Comparison of ENCODE assay signal across 6 cellular contexts in the genomic region with DNA sequence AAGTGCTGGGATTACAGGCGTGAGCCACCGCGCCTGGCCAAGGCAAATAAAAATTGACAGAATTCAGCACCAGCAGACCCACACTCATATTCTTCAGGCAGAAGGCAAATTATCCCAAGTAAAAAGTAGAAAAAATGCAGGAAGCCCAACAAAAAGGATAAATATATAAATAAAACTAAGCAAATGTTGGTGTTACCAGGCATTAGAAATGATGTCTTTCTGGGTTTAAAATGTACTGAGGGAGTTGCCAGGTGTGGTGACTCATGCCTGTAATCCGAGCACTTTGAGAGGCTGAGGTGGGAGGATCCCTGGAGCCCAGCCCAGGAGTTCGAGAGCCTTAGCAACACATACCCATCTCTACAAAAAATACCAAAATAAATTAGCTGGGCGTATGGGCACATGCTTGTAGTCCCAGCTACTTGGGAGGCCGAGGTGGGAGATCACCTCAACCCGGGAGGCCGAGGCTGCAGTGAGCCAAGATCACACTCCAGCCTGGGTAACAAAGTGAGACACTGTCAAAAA. TPM values are rescaled to one million over a fixed set of nuclear protein-coding genes. Genes with fewer than 3 reads are reported as not detected.
DNase-seq lines count a peak whose midpoint lies in the region; ATAC-seq and TF ChIP-seq lines count a peak whose summit lies in the region.

No MANE protein-coding gene starts in this region.

- no peak for TF ChIP-seq CTCF in epithelial cell of esophagus (IDR thresholded peaks at IDR 0.05; ENCODE audit: insufficient read depth, low read depth, low read length, missing control alignments)

- H3K9ac ChIP-seq in skeletal muscle tissue (ENCODE audit: low read depth in 1 of 3, low read length in 3 of 3) = peak overlapping the region in 1 of 3 donors; percentile 38

- peaks cover 42 to 63% (median 53%) of the 10 kb centered on the region in 3 donors for H3K4me1 ChIP-seq in skeletal muscle tissue (ENCODE audit: control insufficient read depth in 3 of 3, insufficient read depth in 3 of 3, low read length in 3 of 3)

- H3K36me3 ChIP-seq in skeletal muscle tissue (ENCODE audit: control insufficient read depth in 3 of 3, insufficient read depth in 3 of 3, low read length in 3 of 3) = peaks cover 31 to 45% (median 38%) of the 10 kb centered on the region in 3 donors

- H3K27ac ChIP-seq in skeletal muscle tissue (ENCODE audit: low read depth, low read length) = peak overlapping the region; percentile 79

- no peaks in the 10 kb centered on the region for H3K9me3 ChIP-seq in skeletal muscle tissue (ENCODE audit: control insufficient read depth in 3 of 3, low read length in 3 of 3)

- DNase-seq in NCI-H1694 treated with DMSO at 0.1 percent for 48 hours (lab: John Stamatoyannopoulos, UW) (peak; percentile 76), epithelial cell of esophagus (ENCODE audit: low read depth) (peak; percentile 91)
- no peak for DNase-seq in activated naive CD4-positive, alpha-beta T cell treated with anti-CD3 and anti-CD28 coated beads, Interleukin-2, amount 50 U/mL, for 72 hours (ENCODE audit: low spot score in 2 of 2)
- DNase-seq in stimulated activated CD4-positive, alpha-beta T cell treated with anti-CD3 and anti-CD28 coated beads, Interleukin-2, amount 100 ng/mL, for 48 hours = no peak

- H3K27ac Mint-ChIP-seq in activated naive CD4-positive, alpha-beta T cell treated with anti-CD3 and anti-CD28 coated beads, Interleukin-2, amount 50 U/mL, for 72 hours = peak overlapping the region in 1 of 2 donors; percentile 54

- no peaks in the 10 kb centered on the region for H3K27me3 ChIP-seq in skeletal muscle tissue (ENCODE audit: control insufficient read depth in 3 of 3, insufficient read depth in 3 of 3, low read length in 3 of 3)

- H3K9me3 Mint-ChIP-seq in activated naive CD4-positive, alpha-beta T cell treated with anti-CD3 and anti-CD28 coated beads, Interleukin-2, amount 50 U/mL, for 72 hours = no peaks in the 10 kb centered on the region

- peaks cover 0 to under 1% of the 10 kb centered on the region in 2 donors for H3K36me3 Mint-ChIP-seq in activated naive CD4-positive, alpha-beta T cell treated with anti-CD3 and anti-CD28 coated beads, Interleukin-2, amount 50 U/mL, for 72 hours

- no peak for ATAC-seq in activated naive CD4-positive, alpha-beta T cell treated with anti-CD3 and anti-CD28 coated beads, Interleukin-2, amount 50 U/mL, for 72 hours
- no peak for ATAC-seq in HG03135 (IDR thresholded peaks at IDR 0.05; ENCODE audit: unreplicated experiment)

- no peak overlapping the region for H3K4me3 ChIP-seq in epithelial cell of esophagus (ENCODE audit: low read length)
- H3K4me3 ChIP-seq in skeletal muscle tissue (ENCODE audit: low read length in 3 of 3) = no peak overlapping the region

RNA-seq across cellular contexts. Expression of a gene that starts 6.3 kb away (rescaled TPM):
- 27.1 TPM for total RNA-seq in skeletal muscle tissue
- 100 to 1,000 TPM; 119 to 142 TPM for total RNA-seq in activated naive CD4-positive, alpha-beta T cell treated with anti-CD3 and anti-CD28 coated beads, Interleukin-2, amount 50 U/mL, for 72 hours

RNA-seq across cellular contexts. Expression of a gene that starts 6.4 kb away (rescaled TPM):
- total RNA-seq in skeletal muscle tissue = 8.4 TPM
- total RNA-seq in activated naive CD4-positive, alpha-beta T cell treated with anti-CD3 and anti-CD28 coated beads, Interleukin-2, amount 50 U/mL, for 72 hours = 10 to 100 TPM in 1 of 2 donors, 1 to 10 TPM in 1; 9.8 to 12.2 TPM

RNA-seq across cellular contexts. Expression of a gene that starts 9.8 kb away (rescaled TPM):
- 4.7 TPM for total RNA-seq in skeletal muscle tissue
- 10 to 100 TPM; 15.1 to 39.5 TPM for total RNA-seq in activated naive CD4-positive, alpha-beta T cell treated with anti-CD3 and anti-CD28 coated beads, Interleukin-2, amount 50 U/mL, for 72 hours

RNA-seq across cellular contexts. Expression of a gene that starts 10.5 kb away (rescaled TPM):
- total RNA-seq in skeletal muscle tissue = 23.5 TPM
- 10 to 100 TPM; 38.3 to 52.4 TPM for total RNA-seq in activated naive CD4-positive, alpha-beta T cell treated with anti-CD3 and anti-CD28 coated beads, Interleukin-2, amount 50 U/mL, for 72 hours

RNA-seq across cellular contexts. Expression of a gene that starts 12.9 kb away (rescaled TPM):
- 1.6 TPM for total RNA-seq in skeletal muscle tissue
- under 1 TPM; 0.32 to 0.43 TPM for total RNA-seq in activated naive CD4-positive, alpha-beta T cell treated with anti-CD3 and anti-CD28 coated beads, Interleukin-2, amount 50 U/mL, for 72 hours

Comparison
In these comparisons a context has a peak if more than half of its experiments do, and no peak if none do; other contexts are left out.
1. DNase-seq: peak in NCI-H1694 treated with DMSO at 0.1 percent for 48 hours (single experiment) and epithelial cell of esophagus (single experiment); none in activated naive CD4-positive, alpha-beta T cell treated with anti-CD3 and anti-CD28 coated beads, Interleukin-2, amount 50 U/mL, for 72 hours (0 of 2) and stimulated activated CD4-positive, alpha-beta T cell treated with anti-CD3 and anti-CD28 coated beads, Interleukin-2, amount 100 ng/mL, for 48 hours (0 of 2).